Comparison of ENCODE assay signal across 2 cellular contexts in the genomic region with DNA sequence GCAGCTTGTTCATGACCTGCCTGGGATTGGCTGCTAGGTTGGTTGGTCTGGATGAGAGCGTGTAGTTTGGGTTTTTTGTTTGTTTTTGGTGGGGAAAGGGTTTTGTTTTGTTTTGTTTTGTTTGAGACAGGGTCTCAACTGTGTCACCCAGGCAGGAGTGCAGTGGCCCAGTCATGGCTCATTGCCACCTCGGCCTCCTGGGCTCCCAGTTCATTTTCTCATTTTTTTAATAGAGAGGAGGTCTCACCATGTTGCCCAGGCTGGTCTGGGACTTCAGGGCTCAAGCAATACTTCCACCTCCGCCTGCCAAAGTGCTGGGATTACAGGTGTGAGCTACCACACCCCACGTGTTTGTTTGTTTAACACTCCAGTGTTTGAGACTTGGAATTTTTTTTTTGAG.
TF ChIP-seq lines count a peak whose summit lies in the region.

No MANE protein-coding gene starts in this region.

TF ChIP-seq in GM23338, 12 proteins besides CTCF, POLR2A, EP300 and RAD21:
- TF ChIP-seq STAT1 (IDR thresholded peaks at IDR 0.05; ENCODE audit: unreplicated experiment) (no peak), JUNB (IDR thresholded peaks at IDR 0.05; ENCODE audit: unreplicated experiment) (no peak), EZH2phosphoT487 (IDR thresholded peaks at IDR 0.05; ENCODE audit: unreplicated experiment) (no peak), EZH2 (IDR thresholded peaks at IDR 0.05; ENCODE audit: low read depth, unreplicated experiment) (no peak)

TF ChIP-seq in GM12878, 131 proteins besides CTCF, POLR2A, EP300 and RAD21:
- TF ChIP-seq STAT3 (IDR thresholded peaks at IDR 0.05; ENCODE audit: low read depth, low read length) (no peak), CEBPZ (IDR thresholded peaks at IDR 0.05; ENCODE audit: low read depth, low read length) (no peak), MTA3 (IDR thresholded peaks at IDR 0.05; ENCODE audit: borderline replicate concordance, low read length) (no peak), RFX5 (IDR thresholded peaks at IDR 0.05; ENCODE audit: low read depth, low read length) (no peak), EZH2 (IDR thresholded peaks at IDR 0.05; ENCODE audit: borderline replicate concordance, control insufficient read depth, low read depth, low read length) (no peak), RCOR1 (conservative IDR thresholded peaks at IDR 0.05; ENCODE audit: low read depth, low read length) (no peak), RBBP5 (conservative IDR thresholded peaks at IDR 0.05) (no peak), SPI1 (IDR thresholded peaks at IDR 0.05; ENCODE audit: borderline replicate concordance, insufficient read depth, low read depth, low read length) (no peak), BHLHE40 (IDR thresholded peaks at IDR 0.05; ENCODE audit: borderline replicate concordance in 1 of 2, low read depth in 2 of 2, low read length in 1 of 2) (no peak), PAX5 (IDR thresholded peaks at IDR 0.05; ENCODE audit: borderline replicate concordance, low read depth, low read length) (no peak), CBX5 (IDR thresholded peaks at IDR 0.05; ENCODE audit: low read depth) (no peak), JUND (IDR thresholded peaks at IDR 0.05; ENCODE audit: low read depth, low read length) (no peak), PAX8 (IDR thresholded peaks at IDR 0.05) (no peak), NR2F1 (conservative IDR thresholded peaks at IDR 0.05) (no peak), IKZF1 (conservative IDR thresholded peaks at IDR 0.05) (no peak), TARDBP (IDR thresholded peaks at IDR 0.05; ENCODE audit: borderline replicate concordance) (no peak)
- TF ChIP-seq, protein P1, sequence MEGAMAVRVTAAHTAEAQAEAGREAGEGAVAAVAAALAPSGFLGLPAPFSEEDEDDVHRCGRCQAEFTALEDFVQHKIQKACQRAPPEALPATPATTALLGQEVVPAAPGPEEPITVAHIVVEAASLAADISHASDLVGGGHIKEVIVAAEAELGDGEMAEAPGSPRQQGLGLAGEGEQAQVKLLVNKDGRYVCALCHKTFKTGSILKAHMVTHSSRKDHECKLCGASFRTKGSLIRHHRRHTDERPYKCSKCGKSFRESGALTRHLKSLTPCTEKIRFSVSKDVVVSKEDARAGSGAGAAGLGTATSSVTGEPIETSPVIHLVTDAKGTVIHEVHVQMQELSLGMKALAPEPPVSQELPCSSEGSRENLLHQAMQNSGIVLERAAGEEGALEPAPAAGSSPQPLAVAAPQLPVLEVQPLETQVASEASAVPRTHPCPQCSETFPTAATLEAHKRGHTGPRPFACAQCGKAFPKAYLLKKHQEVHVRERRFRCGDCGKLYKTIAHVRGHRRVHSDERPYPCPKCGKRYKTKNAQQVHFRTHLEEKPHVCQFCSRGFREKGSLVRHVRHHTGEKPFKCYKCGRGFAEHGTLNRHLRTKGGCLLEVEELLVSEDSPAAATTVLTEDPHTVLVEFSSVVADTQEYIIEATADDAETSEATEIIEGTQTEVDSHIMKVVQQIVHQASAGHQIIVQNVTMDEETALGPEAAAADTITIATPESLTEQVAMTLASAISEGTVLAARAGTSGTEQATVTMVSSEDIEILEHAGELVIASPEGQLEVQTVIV (IDR thresholded peaks at IDR 0.05; ENCODE audit: borderline replicate concordance, partially characterized antibody), result no peak
- TF ChIP-seq, protein P2, sequence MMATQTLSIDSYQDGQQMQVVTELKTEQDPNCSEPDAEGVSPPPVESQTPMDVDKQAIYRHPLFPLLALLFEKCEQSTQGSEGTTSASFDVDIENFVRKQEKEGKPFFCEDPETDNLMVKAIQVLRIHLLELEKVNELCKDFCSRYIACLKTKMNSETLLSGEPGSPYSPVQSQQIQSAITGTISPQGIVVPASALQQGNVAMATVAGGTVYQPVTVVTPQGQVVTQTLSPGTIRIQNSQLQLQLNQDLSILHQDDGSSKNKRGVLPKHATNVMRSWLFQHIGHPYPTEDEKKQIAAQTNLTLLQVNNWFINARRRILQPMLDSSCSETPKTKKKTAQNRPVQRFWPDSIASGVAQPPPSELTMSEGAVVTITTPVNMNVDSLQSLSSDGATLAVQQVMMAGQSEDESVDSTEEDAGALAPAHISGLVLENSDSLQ (IDR thresholded peaks at IDR 0.05), result no peak
